ENCODE assay signal across 10 cellular contexts in genomic region chr2:160208662-160209229, GRCh38. TPM values are rescaled to one million over a fixed set of nuclear protein-coding genes. Genes with fewer than 3 reads are reported as not detected.
DNase-seq lines count a peak whose midpoint lies in the region; ATAC-seq and TF ChIP-seq lines count a peak whose summit lies in the region.
"Had no signal": no experiment of that assay in that cellular context is flagged by ENCODE, and none has a peak within 500 bp of the region (broad histone marks: within the 10 kb centered on the region; RNA-seq: fewer than 3 reads in every experiment).

No MANE protein-coding gene starts in this region.

- H3K27me3 ChIP-seq in esophagus (ENCODE audit: control insufficient read depth in 1 of 2, insufficient read depth in 2 of 2, low read length in 2 of 2) (no peaks in the 10 kb centered on the region), osteoblast (ENCODE audit: insufficient read depth, low read length) (no peaks in the 10 kb centered on the region)

- intact Hi-C loops in activated CD4-positive, alpha-beta T cell treated with anti-CD3 and anti-CD28 coated beads, Interleukin-2, amount 10 ng/mL, durations not matched to agents 24 days and 14 days (cut with micrococcal nuclease), result no loop called here

- no peak overlapping the region for H3K4me3 ChIP-seq in esophagus (ENCODE audit: low read depth in 1 of 2, low read length in 2 of 2)
- no peak overlapping the region for H3K4me3 ChIP-seq in osteoblast (ENCODE audit: insufficient read depth, low read length)
- H3K4me3 ChIP-seq in urinary bladder (ENCODE audit: low read depth, low read length), result no peak overlapping the region

- 84 to 85% methylated on average over 9 of the region's 9 CpGs for WGBS in esophagus, 2 donors
- 91% methylated on average over 9 of the region's 9 CpGs for WGBS in urinary bladder

- H3K36me3 Mint-ChIP-seq in activated naive CD8-positive, alpha-beta T cell treated with anti-CD3 and anti-CD28 coated beads, Interleukin-2, amount 50 U/mL, for 24 hours (ENCODE audit: low read depth), result no peaks in the 10 kb centered on the region
- H3K36me3 Mint-ChIP-seq in activated naive CD8-positive, alpha-beta T cell treated with anti-CD3 and anti-CD28 coated beads for 36 hours, result no peaks in the 10 kb centered on the region
- H3K36me3 Mint-ChIP-seq in activated CD4-positive, alpha-beta T cell treated with anti-CD3 and anti-CD28 coated beads, Interleukin-2, amount 10 ng/mL, durations not matched to agents 24 days and 14 days (ENCODE audit: low read depth), result no peaks in the 10 kb centered on the region

- H2AFZ ChIP-seq in osteoblast (ENCODE audit: low read length), result peak overlapping the region; percentile 25

- H3K4me1 ChIP-seq in esophagus (ENCODE audit: control insufficient read depth in 2 of 2, insufficient read depth in 2 of 2, low read length in 1 of 2) (peaks cover 0 to 2% of the 10 kb centered on the region in 2 donors), osteoblast (ENCODE audit: insufficient read depth, low read length) (peaks cover 55% of the 10 kb centered on the region), urinary bladder (ENCODE audit: insufficient read depth) (no peaks in the 10 kb centered on the region)

- H3K4me3 Mint-ChIP-seq in activated naive CD8-positive, alpha-beta T cell treated with anti-CD3 and anti-CD28 coated beads, Interleukin-2, amount 50 U/mL, for 24 hours, result no peak overlapping the region
- no peak overlapping the region for H3K4me3 Mint-ChIP-seq in activated naive CD8-positive, alpha-beta T cell treated with anti-CD3 and anti-CD28 coated beads for 36 hours
- no peak overlapping the region for H3K4me3 Mint-ChIP-seq in activated CD4-positive, alpha-beta T cell treated with anti-CD3 and anti-CD28 coated beads, Interleukin-2, amount 10 ng/mL, durations not matched to agents 24 days and 14 days
- no peak overlapping the region for H3K4me3 Mint-ChIP-seq in stimulated activated naive CD8-positive, alpha-beta T cell treated with anti-CD3 and anti-CD28 coated beads, Interleukin-15, amount 100 ng/mL, for 72 hours

- peaks cover 40% of the 10 kb centered on the region for H3K4me1 Mint-ChIP-seq in activated naive CD8-positive, alpha-beta T cell treated with anti-CD3 and anti-CD28 coated beads, Interleukin-2, amount 50 U/mL, for 24 hours
- H3K4me1 Mint-ChIP-seq in activated naive CD8-positive, alpha-beta T cell treated with anti-CD3 and anti-CD28 coated beads for 36 hours, result peaks cover 19% of the 10 kb centered on the region
- H3K4me1 Mint-ChIP-seq in activated CD4-positive, alpha-beta T cell treated with anti-CD3 and anti-CD28 coated beads, Interleukin-2, amount 10 ng/mL, durations not matched to agents 24 days and 14 days, result peaks cover 15% of the 10 kb centered on the region
- peaks cover 54% of the 10 kb centered on the region for H3K4me1 Mint-ChIP-seq in stimulated activated naive CD8-positive, alpha-beta T cell treated with anti-CD3 and anti-CD28 coated beads, Interleukin-15, amount 100 ng/mL, for 72 hours

- no peaks in the 10 kb centered on the region for H3K79me2 ChIP-seq in osteoblast (ENCODE audit: insufficient read depth, low read length)

- H3K27ac Mint-ChIP-seq in activated naive CD8-positive, alpha-beta T cell treated with anti-CD3 and anti-CD28 coated beads, Interleukin-2, amount 50 U/mL, for 24 hours, result peak overlapping the region; percentile 7
- H3K27ac Mint-ChIP-seq in activated naive CD8-positive, alpha-beta T cell treated with anti-CD3 and anti-CD28 coated beads for 36 hours, result no peak overlapping the region
- no peak overlapping the region for H3K27ac Mint-ChIP-seq in activated CD4-positive, alpha-beta T cell treated with anti-CD3 and anti-CD28 coated beads, Interleukin-2, amount 10 ng/mL, durations not matched to agents 24 days and 14 days
- H3K27ac Mint-ChIP-seq in stimulated activated naive CD8-positive, alpha-beta T cell treated with anti-CD3 and anti-CD28 coated beads, Interleukin-15, amount 100 ng/mL, for 72 hours, result no peak overlapping the region

- ATAC-seq in activated naive CD8-positive, alpha-beta T cell treated with anti-CD3 and anti-CD28 coated beads, Interleukin-2, amount 50 U/mL, for 24 hours, result no peak
- ATAC-seq in GM19452 (IDR thresholded peaks at IDR 0.05; ENCODE audit: unreplicated experiment), result no peak
- no peak for ATAC-seq in stimulated activated naive CD8-positive, alpha-beta T cell treated with anti-CD3 and anti-CD28 coated beads, Interleukin-15, amount 100 ng/mL, for 72 hours

- no peaks in the 10 kb centered on the region for H4K20me1 ChIP-seq in osteoblast (ENCODE audit: insufficient read depth, low read length)

- peak overlapping the region; percentile 3 for H3K4me2 ChIP-seq in osteoblast (ENCODE audit: insufficient read depth, low read length)

- no peaks in the 10 kb centered on the region for H3K36me3 ChIP-seq in esophagus (ENCODE audit: control insufficient read depth in 2 of 2, insufficient read depth in 2 of 2, low read length in 1 of 2)
- no peaks in the 10 kb centered on the region for H3K36me3 ChIP-seq in osteoblast (ENCODE audit: insufficient read depth, low read length)
- H3K36me3 ChIP-seq in urinary bladder (ENCODE audit: insufficient read depth), result no peaks in the 10 kb centered on the region

- no peak for DNase-seq in activated naive CD8-positive, alpha-beta T cell treated with anti-CD3 and anti-CD28 coated beads, Interleukin-2, amount 50 U/mL, for 24 hours
- DNase-seq in activated naive CD8-positive, alpha-beta T cell treated with anti-CD3 and anti-CD28 coated beads for 36 hours, result no peak
- no peak for DNase-seq in osteoblast (ENCODE audit: insufficient read length, low spot score, missing footprints)
- DNase-seq in activated CD4-positive, alpha-beta T cell treated with anti-CD3 and anti-CD28 coated beads, Interleukin-2, amount 10 ng/mL, durations not matched to agents 24 days and 14 days, result no peak
- no peak for DNase-seq in stimulated activated naive CD8-positive, alpha-beta T cell treated with anti-CD3 and anti-CD28 coated beads, Interleukin-15, amount 100 ng/mL, for 72 hours
- DNase-seq: activated CD8-positive, alpha-beta memory T cell treated with anti-CD3 and anti-CD28 coated beads, Interleukin-2, amount 50 U/mL, for 4 hours; OCI-M1 had no signal

- TF ChIP-seq CTCF in osteoblast (IDR thresholded peaks at IDR 0.05; ENCODE audit: extremely low read depth, low read depth, low read length), result no peak

- H3K27me3 Mint-ChIP-seq in activated naive CD8-positive, alpha-beta T cell treated with anti-CD3 and anti-CD28 coated beads, Interleukin-2, amount 50 U/mL, for 24 hours, result peaks cover 7% of the 10 kb centered on the region
- H3K27me3 Mint-ChIP-seq in activated naive CD8-positive, alpha-beta T cell treated with anti-CD3 and anti-CD28 coated beads for 36 hours, result peaks cover 6% of the 10 kb centered on the region
- peaks cover 9% of the 10 kb centered on the region for H3K27me3 Mint-ChIP-seq in activated CD4-positive, alpha-beta T cell treated with anti-CD3 and anti-CD28 coated beads, Interleukin-2, amount 10 ng/mL, durations not matched to agents 24 days and 14 days
- peaks cover 11% of the 10 kb centered on the region for H3K27me3 Mint-ChIP-seq in stimulated activated naive CD8-positive, alpha-beta T cell treated with anti-CD3 and anti-CD28 coated beads, Interleukin-15, amount 100 ng/mL, for 72 hours

- no peaks in the 10 kb centered on the region for H3K9me3 ChIP-seq in esophagus (ENCODE audit: control insufficient read depth in 2 of 2, insufficient read depth in 1 of 2, low read depth in 1 of 2, low read length in 1 of 2)
- H3K9me3 ChIP-seq in osteoblast (ENCODE audit: low read depth, low read length), result no peaks in the 10 kb centered on the region

- H3K27ac ChIP-seq in esophagus (ENCODE audit: low read depth in 2 of 2, low read length in 1 of 2) (peak overlapping the region; percentile 13 to 90), osteoblast (ENCODE audit: low read depth, low read length) (peak overlapping the region; percentile 82), urinary bladder (ENCODE audit: low read depth) (peak overlapping the region; percentile 73)

- H3K9me3 Mint-ChIP-seq in activated naive CD8-positive, alpha-beta T cell treated with anti-CD3 and anti-CD28 coated beads, Interleukin-2, amount 50 U/mL, for 24 hours, result no peaks in the 10 kb centered on the region
- peaks cover 2% of the 10 kb centered on the region for H3K9me3 Mint-ChIP-seq in activated naive CD8-positive, alpha-beta T cell treated with anti-CD3 and anti-CD28 coated beads for 36 hours
- peaks cover 3% of the 10 kb centered on the region for H3K9me3 Mint-ChIP-seq in activated CD4-positive, alpha-beta T cell treated with anti-CD3 and anti-CD28 coated beads, Interleukin-2, amount 10 ng/mL, durations not matched to agents 24 days and 14 days
- no peaks in the 10 kb centered on the region for H3K9me3 Mint-ChIP-seq in stimulated activated naive CD8-positive, alpha-beta T cell treated with anti-CD3 and anti-CD28 coated beads, Interleukin-15, amount 100 ng/mL, for 72 hours

RNA-seq across cellular contexts. Expression of gene ITGB6, which starts 8.7 kb away (rescaled TPM):
- not detected for total RNA-seq in activated naive CD8-positive, alpha-beta T cell treated with anti-CD3 and anti-CD28 coated beads for 36 hours
- polyA plus RNA-seq in esophagus, result 10 to 100 TPM in 1 of 2 donors, 1 to 10 TPM in 1; 9.1 to 10.6 TPM
- under 0.01 TPM in 2 replicates for total RNA-seq in osteoblast
- total RNA-seq in urinary bladder, result 25.2 TPM
- polyA plus RNA-seq in urinary bladder, result 4.6 TPM
- not detected in 2 replicates for total RNA-seq in activated CD4-positive, alpha-beta T cell treated with anti-CD3 and anti-CD28 coated beads, Interleukin-2, amount 10 ng/mL, durations not matched to agents 24 days and 14 days

Comparison
In these comparisons a context has a peak if more than half of its experiments do, and no peak if none do; other contexts are left out.
1. RNA of gene ITGB6, which starts 8.7 kb away (total RNA-seq): 25.2 TPM in urinary bladder (single experiment); not detected in activated naive CD8-positive, alpha-beta T cell treated with anti-CD3 and anti-CD28 coated beads for 36 hours, under 0.01 TPM in osteoblast and not detected in activated CD4-positive, alpha-beta T cell treated with anti-CD3 and anti-CD28 coated beads, Interleukin-2, amount 10 ng/mL, durations not matched to agents 24 days and 14 days; every median in the first group is over 10 times any median in the second.
2. Peak in every context shown above with its lines, with median percentiles within 50 percentile points of each other: H3K27ac ChIP-seq.